ENCODE assay signal across 12 cellular contexts in genomic region chr7:96527133-96527827, GRCh38.
DNase-seq lines count a peak whose midpoint lies in the region; ATAC-seq and TF ChIP-seq lines count a peak whose summit lies in the region.
"Had no signal": no experiment of that assay in that cellular context is flagged by ENCODE, and none has a peak within 500 bp of the region (broad histone marks: within the 10 kb centered on the region; RNA-seq: fewer than 3 reads in every experiment).

No MANE protein-coding gene starts in this region.

- peaks cover 20% of the 10 kb centered on the region for H3K4me1 ChIP-seq in neural progenitor cell
- H3K4me1 ChIP-seq: HAP-1 had no signal

- no peaks in the 10 kb centered on the region for H3F3A ChIP-seq in neural progenitor cell (ENCODE audit: low read depth)

- H3K27me3 Mint-ChIP-seq in neural progenitor cell (ENCODE audit: insufficient read depth, low read depth) = peaks cover 3% of the 10 kb centered on the region

- peak overlapping the region; percentile 63 for H2AFZ ChIP-seq in neural progenitor cell (replicated peaks)

- H3K4me2 ChIP-seq in neural progenitor cell = peak overlapping the region; percentile 38

- no peak overlapping the region for H3K4me3 Mint-ChIP-seq in neural progenitor cell
- H3K4me3 Mint-ChIP-seq: CD4-positive, alpha-beta T cell had no signal

- in situ Hi-C loops in SK-MEL-5 (cut with HindIII; ENCODE audit: low pct_unique_long_range_greater_than_20kb, low sequenced_read_pairs) = no loop called here

- no peak overlapping the region for H3K9ac ChIP-seq in neural progenitor cell

- H3K79me2 ChIP-seq in neural progenitor cell (ENCODE audit: low read depth) = no peaks in the 10 kb centered on the region

- no peaks in the 10 kb centered on the region for H4K20me1 ChIP-seq in neural progenitor cell (ENCODE audit: low read depth)

- H3K27me3 ChIP-seq in neural progenitor cell = no peaks in the 10 kb centered on the region

- H3K4me3 ChIP-seq in neural progenitor cell = no peak overlapping the region
- H3K4me3 ChIP-seq: GM12878, HAP-1 had no signal

- H3K9me3 ChIP-seq in neural progenitor cell (ENCODE audit: low read depth) = no peaks in the 10 kb centered on the region
- H3K9me3 ChIP-seq: HAP-1 had no signal

- no peak overlapping the region for H3K27ac Mint-ChIP-seq in neural progenitor cell
- H3K27ac Mint-ChIP-seq: CD4-positive, alpha-beta T cell had no signal

- H3K4me1 Mint-ChIP-seq in neural progenitor cell = peaks cover 14% of the 10 kb centered on the region

- no peak overlapping the region for H3K27ac ChIP-seq in neural progenitor cell

- ATAC-seq in SK-N-SH treated with all-trans-retinoic acid at 6 μM for 48 hours = peak; percentile 59; the same call in 2 of the 3 replicates
- ATAC-seq: GM12878 had no signal

- no peaks in the 10 kb centered on the region for H3K36me3 ChIP-seq in neural progenitor cell
- H3K36me3 ChIP-seq: HAP-1 had no signal

- TF ChIP-seq CTCF in neural progenitor cell (IDR thresholded peaks at IDR 0.05) = no peak

- no peaks in the 10 kb centered on the region for H3K9me3 Mint-ChIP-seq in neural progenitor cell
- H3K9me3 Mint-ChIP-seq: CD4-positive, alpha-beta T cell had no signal

- H3K36me3 Mint-ChIP-seq in neural progenitor cell = no peaks in the 10 kb centered on the region

- peak; percentile 59 for DNase-seq in SK-MEL-5 (ENCODE audit: low read depth, low spot score)
- peak; percentile 2 for DNase-seq in left kidney (ENCODE audit: low read depth, low spot score)
- no peak for DNase-seq in neural progenitor cell (ENCODE audit: low spot score)
- DNase-seq in 8988T = no peak
- DNase-seq in NOMO-1 treated with dmso at 0.1 percent for 144 hours (lab: John Stamatoyannopoulos, UW; ENCODE audit: unreplicated experiment) = no peak
- no peak for DNase-seq in OCI-M1 (lab: John Stamatoyannopoulos, UW)
- DNase-seq: CD4-positive, alpha-beta T cell; DMS79; GOT3 had no signal

TF ChIP-seq in SK-N-SH treated with all-trans-retinoic acid at 6 μM for 48 hours, 23 proteins besides CTCF, POLR2A, EP300 and RAD21:
- TF ChIP-seq TSHZ2 (CRISPR knock-in tag; IDR thresholded peaks at IDR 0.05) (0 out of 2 replicates have a peak, but pooled peaks have one; percentile 51), TOX (CRISPR knock-in tag; IDR thresholded peaks at IDR 0.05; ENCODE audit: borderline replicate concordance) (no peak), ARNTL (CRISPR knock-in tag; IDR thresholded peaks at IDR 0.05; ENCODE audit: borderline replicate concordance, low read depth) (no peak), TCF4 (CRISPR knock-in tag; IDR thresholded peaks at IDR 0.05; ENCODE audit: borderline replicate concordance) (peak; percentile 56), PPARA (CRISPR knock-in tag; IDR thresholded peaks at IDR 0.05; ENCODE audit: borderline replicate concordance) (no peak), GLIS3 (CRISPR knock-in tag; IDR thresholded peaks at IDR 0.05) (no peak), CSDC2 (CRISPR knock-in tag; IDR thresholded peaks at IDR 0.05) (no peak), SNAI2 (CRISPR knock-in tag; IDR thresholded peaks at IDR 0.05) (0 out of 2 replicates have a peak, but pooled peaks have one; percentile 27), ISL1 (CRISPR knock-in tag; IDR thresholded peaks at IDR 0.05) (peak; percentile 50), POU6F1 (CRISPR knock-in tag; IDR thresholded peaks at IDR 0.05; ENCODE audit: borderline replicate concordance, low read depth) (no peak), RARB (CRISPR knock-in tag; IDR thresholded peaks at IDR 0.05) (no peak), ZFP3 (CRISPR knock-in tag; IDR thresholded peaks at IDR 0.05) (no peak), PATZ1 (CRISPR knock-in tag; IDR thresholded peaks at IDR 0.05; ENCODE audit: borderline replicate concordance) (no peak), CREB5 (CRISPR knock-in tag; IDR thresholded peaks at IDR 0.05; ENCODE audit: low read depth) (no peak), CSRNP3 (CRISPR knock-in tag; IDR thresholded peaks at IDR 0.05) (no peak)
TF ChIP-seq in SK-N-SH treated with all-trans-retinoic acid at 6 μM for 48 hours: peak in this region for 4.

Comparison
In these comparisons a context has a peak if more than half of its experiments do, and no peak if none do; other contexts are left out.
1. DNase-seq: peak in SK-MEL-5 (single experiment) and left kidney (single experiment); none in neural progenitor cell (single experiment), 8988T (single experiment), NOMO-1 treated with dmso at 0.1 percent for 144 hours (single experiment) and OCI-M1 (single experiment).